In genomic region chr7:81321922-81322321, GRCh38 we compare ENCODE assay signal across 28 cellular contexts.
"Had no signal": no experiment of that assay in that cellular context is flagged by ENCODE, and none has a peak within 500 bp of the region (broad histone marks: within the 10 kb centered on the region; RNA-seq: fewer than 3 reads in every experiment).

No MANE protein-coding gene starts in this region.

- H3K9ac ChIP-seq: neural progenitor cell had no signal

- H3K27ac ChIP-seq: heart right ventricle, hepatocyte, lower lobe of right lung, neural progenitor cell, neutrophil, ovary, prostate gland, skin epidermis, suprapubic skin, tibial nerve, uterus had no signal

- H3K9me3 Mint-ChIP-seq: nephron progenitor cell; stimulated activated naive B cell treated with anti-CD40 and anti-IgM and Interleukin-4, amounts not matched to agents 10 μg/mL and 1 μg/mL and 100 μg/mL, for 72 hours; type B pancreatic cell had no signal

- H3K9me3 ChIP-seq: heart right ventricle, lower lobe of right lung, neutrophil, ovary, prostate gland, suprapubic skin, tibial nerve, uterus had no signal

- H3K4me1 ChIP-seq: heart right ventricle, lower lobe of right lung, neural progenitor cell, prostate gland, suprapubic skin, tibial nerve, uterus had no signal

- DNase-seq: heart right ventricle; islet precursor cell; lower lobe of right lung; mammary epithelial cell; mesenchymal stem cell; naive thymus-derived CD8-positive, alpha-beta T cell; nephron progenitor cell; ovary; retina; right cardiac atrium; stimulated activated CD4-positive, alpha-beta T cell treated with anti-CD3 and anti-CD28 coated beads, Interleukin-12 subunit alpha, Interleukin-12 subunit beta, amount 100 ng/mL, for 4 hours; stimulated activated CD4-positive, alpha-beta T cell treated with anti-CD3 and anti-CD28 coated beads, Interleukin-15, amount 100 ng/mL, for 24 hours; stimulated activated CD4-positive, alpha-beta T cell treated with anti-CD3 and anti-CD28 coated beads, Interleukin-2, amount 100 ng/mL, for 24 hours; stimulated activated CD4-positive, alpha-beta T cell treated with anti-CD3 and anti-CD28 coated beads, Interleukin-4, amount 100 ng/mL, for 1 hour; stimulated activated naive B cell treated with anti-CD40 and anti-IgM and Interleukin-4, amounts not matched to agents 10 μg/mL and 1 μg/mL and 100 μg/mL, for 72 hours; stimulated activated naive CD8-positive, alpha-beta T cell treated with anti-CD3 and anti-CD28 coated beads, Interleukin-15, Interleukin-2, amounts not matched to agents 100 U/mL and 50 U/mL, for 24 hours; uterus had no signal

- H3K36me3 ChIP-seq: heart right ventricle, lower lobe of right lung, neural progenitor cell, neutrophil, ovary, prostate gland, suprapubic skin, tibial nerve, uterus had no signal

- H3K4me1 Mint-ChIP-seq: naive thymus-derived CD8-positive, alpha-beta T cell; stimulated activated naive B cell treated with anti-CD40 and anti-IgM and Interleukin-4, amounts not matched to agents 10 μg/mL and 1 μg/mL and 100 μg/mL, for 72 hours had no signal

- H3K27me3 ChIP-seq: heart right ventricle, hepatocyte, neural progenitor cell, neutrophil, ovary, suprapubic skin, tibial nerve, uterus had no signal

- ATAC-seq: heart right ventricle; left lobe of liver; lower lobe of right lung; naive thymus-derived CD8-positive, alpha-beta T cell; right cardiac atrium; sciatic nerve; stimulated activated naive B cell treated with anti-CD40 and anti-IgM and Interleukin-4, amounts not matched to agents 10 μg/mL and 1 μg/mL and 100 μg/mL, for 72 hours; stimulated activated naive CD8-positive, alpha-beta T cell treated with anti-CD3 and anti-CD28 coated beads, Interleukin-15, Interleukin-2, amounts not matched to agents 100 U/mL and 50 U/mL, for 24 hours had no signal

- H3K27ac Mint-ChIP-seq: mesothelial cell of epicardium; naive thymus-derived CD8-positive, alpha-beta T cell; neural progenitor cell; stimulated activated naive B cell treated with anti-CD40 and anti-IgM and Interleukin-4, amounts not matched to agents 10 μg/mL and 1 μg/mL and 100 μg/mL, for 72 hours; type B pancreatic cell had no signal

- H3K27me3 Mint-ChIP-seq: naive thymus-derived CD8-positive, alpha-beta T cell; stimulated activated naive B cell treated with anti-CD40 and anti-IgM and Interleukin-4, amounts not matched to agents 10 μg/mL and 1 μg/mL and 100 μg/mL, for 72 hours; type B pancreatic cell had no signal

- H3K4me3 ChIP-seq: heart right ventricle, hepatocyte, lower lobe of right lung, neural progenitor cell, ovary, prostate gland, skin epidermis, suprapubic skin, tibial nerve, uterus had no signal

- H3K36me3 Mint-ChIP-seq: mesothelial cell of epicardium; naive thymus-derived CD8-positive, alpha-beta T cell; neural progenitor cell; stimulated activated naive B cell treated with anti-CD40 and anti-IgM and Interleukin-4, amounts not matched to agents 10 μg/mL and 1 μg/mL and 100 μg/mL, for 72 hours; type B pancreatic cell had no signal

- H3K4me3 Mint-ChIP-seq: mesothelial cell of epicardium; naive thymus-derived CD8-positive, alpha-beta T cell; nephron progenitor cell; neural progenitor cell; stimulated activated naive B cell treated with anti-CD40 and anti-IgM and Interleukin-4, amounts not matched to agents 10 μg/mL and 1 μg/mL and 100 μg/mL, for 72 hours; type B pancreatic cell had no signal
